Comparison of ENCODE assay signal across 8 cellular contexts in genomic region chr4:72701987-72702819, GRCh38.
DNase-seq lines count a peak whose midpoint lies in the region; ATAC-seq, FAIRE-seq and TF ChIP-seq lines count a peak whose summit lies in the region.

No MANE protein-coding gene starts in this region.

- POLR2A ChIA-PET in HepG2 (lab: Yijun Ruan, JAX), result no interaction called here

- H3K4me2 ChIP-seq in HepG2 (ENCODE audit: low read depth, low read length), result peak overlapping the region; percentile 67

- CTCF ChIA-PET in HepG2 (lab: Yijun Ruan, JAX; ENCODE audit: low intra/inter-chr PET ratio, low total read pairs), result interaction anchor here (1.3 to 1.5 kb wide), 2 partner anchors 207 to 318 kb away, joined by 4 to 8 read pairs; no protein-coding TSS in a partner anchor

- peak; percentile 87 for ATAC-seq in GM21447 (IDR thresholded peaks at IDR 0.05; ENCODE audit: unreplicated experiment)
- peak; percentile 78 for ATAC-seq in HepG2

- TF ChIP-seq CTCF in HepG2 (CRISPR knock-in tag; IDR thresholded peaks at IDR 0.05) (peak; percentile 70), testis (IDR thresholded peaks at IDR 0.05) (peak; percentile 39 to 55 (median 39))

- BruUV-seq in HepG2 (replicated peaks; lab: Mats Ljungman, UMichigan), result no TSS peak

- no peaks in the 10 kb centered on the region for H4K20me1 ChIP-seq in HepG2 (ENCODE audit: insufficient read depth, low read length)

- DNase-seq in NCI-H446 (lab: John Stamatoyannopoulos, UW), result peak; percentile 18 to 31
- no peak for DNase-seq in NCI-H446 treated with DMSO at 0.1 percent for 48 hours (lab: John Stamatoyannopoulos, UW)
- peak; percentile 45 for DNase-seq in RPMI7951 (ENCODE audit: low read depth)
- DNase-seq in central memory CD4-positive, alpha-beta T cell, result peak; percentile 7
- DNase-seq in HepG2 (ENCODE audit: low spot score), result peak; percentile 42
- peak; percentile 76 for DNase-seq in testis

- no peak for TF ChIP-seq EP300 in HepG2 (IDR thresholded peaks at IDR 0.05; ENCODE audit: low read depth in 2 of 2, low read length in 2 of 2)
- TF ChIP-seq EP300 in HepG2 (CRISPR knock-in tag; IDR thresholded peaks at IDR 0.05; ENCODE audit: borderline replicate concordance), result no peak

- H2AFZ ChIP-seq in HepG2 (ENCODE audit: low read length), result peak overlapping the region; percentile 66

- TF ChIP-seq POLR2A in HepG2 (IDR thresholded peaks at IDR 0.05; ENCODE audit: insufficient read depth in 1 of 2, low read depth in 2 of 2, low read length in 2 of 2) (no peak), testis (IDR thresholded peaks at IDR 0.05) (no peak)

- H3K27me3 ChIP-seq in HUES48 (ENCODE audit: control insufficient read depth, insufficient read depth, low read length) (no peaks in the 10 kb centered on the region), HepG2 (ENCODE audit: control insufficient read depth in 1 of 2, insufficient read depth in 2 of 2, low read length in 2 of 2) (no peaks in the 10 kb centered on the region), testis (no peaks in the 10 kb centered on the region)

- H3K4me1 ChIP-seq in HUES48 (ENCODE audit: control insufficient read depth, insufficient read depth, low read length) (no peaks in the 10 kb centered on the region), HepG2 (ENCODE audit: insufficient read depth, low read length) (no peaks in the 10 kb centered on the region), testis (no peaks in the 10 kb centered on the region)

- WGBS in HepG2 (ENCODE audit: low lambda C conversion rate), result 2% methylated on average over 7 of the region's 7 CpGs
- WGBS in testis, 2 donors, result 15% methylated on average over 7 of the region's 7 CpGs

- H3K9ac ChIP-seq in HUES48 (ENCODE audit: low read depth, low read length) (no peak overlapping the region), HepG2 (ENCODE audit: insufficient read depth, low read depth, low read length) (peak overlapping the region; percentile 37; the same call in 1 of the 2 replicates)

- intact Hi-C loops in HepG2 (cut with micrococcal nuclease; ENCODE audit: unreplicated experiment) (loop anchor here (1.0 to 5.0 kb wide), 3 partner anchors 195 to 317 kb away; no protein-coding TSS in a partner anchor), testis (cut with DNase I; ENCODE audit: low total_unique reads) (no loop called here)

- H3K36me3 ChIP-seq in HUES48 (ENCODE audit: control insufficient read depth, insufficient read depth, low read length) (no peaks in the 10 kb centered on the region), HepG2 (replicated peaks in 1 of 2; ENCODE audit: control insufficient read depth in 1 of 2, insufficient read depth in 2 of 2, low read length in 2 of 2) (no peaks in the 10 kb centered on the region), testis (ENCODE audit: low read depth, missing control alignments) (no peaks in the 10 kb centered on the region)

- TF ChIP-seq RAD21 in HepG2 (CRISPR knock-in tag; IDR thresholded peaks at IDR 0.05), result no peak

- in situ Hi-C loops in HepG2 (cut with HindIII; ENCODE audit: extremely low pct_ligation_motif_present, low pct_unique_long_range_greater_than_20kb), result loop anchor here (10.0 kb wide), 1 partner anchor 313 kb away; no protein-coding TSS in a partner anchor

- H3K9me3 ChIP-seq in HUES48 (ENCODE audit: control insufficient read depth, insufficient read depth, low read length) (no peaks in the 10 kb centered on the region), HepG2 (ENCODE audit: low read length) (no peaks in the 10 kb centered on the region), testis (no peaks in the 10 kb centered on the region)

- peak overlapping the region; percentile 51; the same call in 1 of the 2 replicates for H3K4me3 ChIP-seq in HUES48 (ENCODE audit: low read depth, low read length)
- H3K4me3 ChIP-seq in HepG2 (replicated peaks in 1 of 3; ENCODE audit: insufficient read depth in 1 of 3, low read depth in 2 of 3, low read length in 3 of 3), result peak overlapping the region; percentile 41 to 62 (median 44); a peak in 5 of 6 replicates
- H3K4me3 ChIP-seq in testis, result peak overlapping the region; percentile 33 to 41

- H3K27ac ChIP-seq in HUES48 (ENCODE audit: low read depth, low read length) (no peak overlapping the region), HepG2 (ENCODE audit: extremely low read length, insufficient read depth, low read length) (no peak overlapping the region), testis (no peak overlapping the region)

- no peaks in the 10 kb centered on the region for H3K79me2 ChIP-seq in HepG2 (ENCODE audit: insufficient read depth, low read length)

- FAIRE-seq in HepG2 (lab: Jason Lieb, UNC), result no peak

TF ChIP-seq in HepG2, 621 proteins besides CTCF, POLR2A, EP300 and RAD21:
- TF ChIP-seq TCF7L2 (IDR thresholded peaks at IDR 0.05; ENCODE audit: low read depth, low read length) (no peak), SMC3 (IDR thresholded peaks at IDR 0.05; ENCODE audit: low read length) (peak; percentile 68), STAG1 (CRISPR knock-in tag; IDR thresholded peaks at IDR 0.05) (peak; percentile 64)
